In genomic region chr7:73786588-73786987, GRCh38 we compare ENCODE assay signal across 37 cellular contexts. TPM values are rescaled to one million over a fixed set of nuclear protein-coding genes. Genes with fewer than 3 reads are reported as not detected.
"Had no signal": no experiment of that assay in that cellular context is flagged by ENCODE, and none has a peak within 500 bp of the region (broad histone marks: within the 10 kb centered on the region; RNA-seq: fewer than 3 reads in every experiment).

No MANE protein-coding gene starts in this region.

- H3K27me3 ChIP-seq: ascending aorta, cardiac muscle cell, Peyer's patch had no signal

- H3K36me3 ChIP-seq: ascending aorta, cardiac muscle cell, Peyer's patch, WERI-Rb-1 had no signal

- H3K27ac ChIP-seq: ascending aorta, cardiac muscle cell, RWPE1, WERI-Rb-1 had no signal

- ATAC-seq: activated CD8-positive, alpha-beta memory T cell treated with anti-CD3 and anti-CD28 coated beads, Interleukin-2, amount 10 ng/mL, durations not matched to agents 7 days and 5 days; activated T-helper 17 cell treated with anti-CD3 and anti-CD28 coated beads, Interleukin-2, amount 50 U/mL, for 72 hours; PC-3; Right ventricle myocardium inferior; SK-N-SH treated with all-trans-retinoic acid at 6 μM for 48 hours; T-cell had no signal

- H3K4me3 Mint-ChIP-seq: activated CD4-positive, alpha-beta memory T cell treated with anti-CD3 and anti-CD28 coated beads, Interleukin-2, amount 10 ng/mL, durations not matched to agents 7 days and 5 days; activated CD8-positive, alpha-beta memory T cell treated with anti-CD3 and anti-CD28 coated beads, Interleukin-2, amount 10 ng/mL, durations not matched to agents 7 days and 5 days; activated naive CD4-positive, alpha-beta T cell treated with anti-CD3 and anti-CD28 coated beads, Interleukin-2, amount 50 U/mL, for 24 hours; activated naive CD8-positive, alpha-beta T cell treated with anti-CD3 and anti-CD28 coated beads, Interleukin-2, amount 10 ng/mL, durations not matched to agents 7 days and 5 days; activated T-helper 17 cell treated with anti-CD3 and anti-CD28 coated beads, Interleukin-2, amount 50 U/mL, for 72 hours; central memory CD8-positive, alpha-beta T cell; T-cell had no signal

- H3K9me3 ChIP-seq: ascending aorta, Peyer's patch had no signal

- H3K4me1 Mint-ChIP-seq: activated CD4-positive, alpha-beta memory T cell treated with anti-CD3 and anti-CD28 coated beads, Interleukin-2, amount 10 ng/mL, durations not matched to agents 7 days and 5 days; activated CD8-positive, alpha-beta memory T cell treated with anti-CD3 and anti-CD28 coated beads, Interleukin-2, amount 10 ng/mL, durations not matched to agents 7 days and 5 days; activated naive CD4-positive, alpha-beta T cell treated with anti-CD3 and anti-CD28 coated beads, Interleukin-2, amount 50 U/mL, for 24 hours; activated naive CD8-positive, alpha-beta T cell treated with anti-CD3 and anti-CD28 coated beads, Interleukin-2, amount 10 ng/mL, durations not matched to agents 7 days and 5 days; activated T-helper 17 cell treated with anti-CD3 and anti-CD28 coated beads, Interleukin-2, amount 50 U/mL, for 72 hours; central memory CD8-positive, alpha-beta T cell; T-cell had no signal

- H3K27ac Mint-ChIP-seq: activated CD4-positive, alpha-beta memory T cell treated with anti-CD3 and anti-CD28 coated beads, Interleukin-2, amount 10 ng/mL, durations not matched to agents 7 days and 5 days; activated CD8-positive, alpha-beta memory T cell treated with anti-CD3 and anti-CD28 coated beads, Interleukin-2, amount 10 ng/mL, durations not matched to agents 7 days and 5 days; activated naive CD4-positive, alpha-beta T cell treated with anti-CD3 and anti-CD28 coated beads, Interleukin-2, amount 50 U/mL, for 24 hours; activated naive CD8-positive, alpha-beta T cell treated with anti-CD3 and anti-CD28 coated beads, Interleukin-2, amount 10 ng/mL, durations not matched to agents 7 days and 5 days; activated T-helper 17 cell treated with anti-CD3 and anti-CD28 coated beads, Interleukin-2, amount 50 U/mL, for 72 hours; T-cell had no signal

- H3K27me3 Mint-ChIP-seq: activated CD4-positive, alpha-beta memory T cell treated with anti-CD3 and anti-CD28 coated beads, Interleukin-2, amount 10 ng/mL, durations not matched to agents 7 days and 5 days; activated CD8-positive, alpha-beta memory T cell treated with anti-CD3 and anti-CD28 coated beads, Interleukin-2, amount 10 ng/mL, durations not matched to agents 7 days and 5 days; activated T-helper 17 cell treated with anti-CD3 and anti-CD28 coated beads, Interleukin-2, amount 50 U/mL, for 72 hours had no signal

- DNase-seq: activated CD4-positive, alpha-beta memory T cell treated with anti-CD3 and anti-CD28 coated beads, Interleukin-2, amount 10 ng/mL, durations not matched to agents 7 days and 5 days; activated CD4-positive, alpha-beta T cell treated with anti-CD3 and anti-CD28 coated beads for 1 hour; activated CD4-positive, alpha-beta T cell treated with anti-CD3 and anti-CD28 coated beads for 48 hours; activated CD4-positive, CD25-positive, alpha-beta regulatory T cell; activated CD8-positive, alpha-beta memory T cell treated with anti-CD3 and anti-CD28 coated beads for 24 hours; activated CD8-positive, alpha-beta memory T cell treated with anti-CD3 and anti-CD28 coated beads, Interleukin-2, amount 10 ng/mL, durations not matched to agents 7 days and 5 days; activated effector memory CD4-positive, alpha-beta T cell treated with anti-CD3 and anti-CD28 coated beads, Interleukin-2, amount 50 U/mL, for 16 hours; activated naive CD4-positive, alpha-beta T cell treated with Interleukin-2 at 50 U/mL for 16 hours; activated naive CD8-positive, alpha-beta T cell treated with anti-CD3 and anti-CD28 coated beads, Interleukin-2, amount 10 ng/mL, durations not matched to agents 7 days and 5 days; activated T-cell treated with anti-CD3 and anti-CD28 coated beads, Interleukin-2, amount 50 U/mL, for 48 hours; amygdala; Karpas-422; KBM-7; MM.1S; MV-4-11; NCI-H1092; NCI-H1436 treated with DMSO at 0.1 percent for 48 hours; NCI-H1694 treated with DMSO at 0.1 percent for 48 hours; NCI-H2029; NCI-H345; NCI-H524 treated with DMSO at 0.1 percent for 48 hours; PC-3; SIG-M5; T-cell; T-helper 2 cell; T-helper 9 cell; WERI-Rb-1 had no signal

- H3K36me3 Mint-ChIP-seq: activated CD8-positive, alpha-beta memory T cell treated with anti-CD3 and anti-CD28 coated beads, Interleukin-2, amount 10 ng/mL, durations not matched to agents 7 days and 5 days; activated naive CD4-positive, alpha-beta T cell treated with anti-CD3 and anti-CD28 coated beads, Interleukin-2, amount 50 U/mL, for 24 hours; activated naive CD8-positive, alpha-beta T cell treated with anti-CD3 and anti-CD28 coated beads, Interleukin-2, amount 10 ng/mL, durations not matched to agents 7 days and 5 days; T-cell had no signal

- H3K4me3 ChIP-seq: ascending aorta, cardiac muscle cell, Peyer's patch had no signal

- H3K4me1 ChIP-seq: ascending aorta had no signal

- H3K9me3 Mint-ChIP-seq: activated CD4-positive, alpha-beta memory T cell treated with anti-CD3 and anti-CD28 coated beads, Interleukin-2, amount 10 ng/mL, durations not matched to agents 7 days and 5 days; activated naive CD4-positive, alpha-beta T cell treated with anti-CD3 and anti-CD28 coated beads, Interleukin-2, amount 50 U/mL, for 24 hours; activated naive CD8-positive, alpha-beta T cell treated with anti-CD3 and anti-CD28 coated beads, Interleukin-2, amount 10 ng/mL, durations not matched to agents 7 days and 5 days; activated T-helper 17 cell treated with anti-CD3 and anti-CD28 coated beads, Interleukin-2, amount 50 U/mL, for 72 hours; central memory CD8-positive, alpha-beta T cell had no signal

RNA-seq across cellular contexts. Expression of gene CLDN3, which starts 16.5 kb away (rescaled TPM):
- total RNA-seq: activated CD4-positive, alpha-beta memory T cell treated with anti-CD3 and anti-CD28 coated beads, Interleukin-2, amount 10 ng/mL, durations not matched to agents 7 days and 5 days; activated CD8-positive, alpha-beta memory T cell treated with anti-CD3 and anti-CD28 coated beads, Interleukin-2, amount 10 ng/mL, durations not matched to agents 7 days and 5 days; activated naive CD8-positive, alpha-beta T cell treated with anti-CD3 and anti-CD28 coated beads, Interleukin-2, amount 10 ng/mL, durations not matched to agents 7 days and 5 days; activated T-helper 17 cell treated with anti-CD3 and anti-CD28 coated beads, Interleukin-2, amount 50 U/mL, for 72 hours; ascending aorta; Right ventricle myocardium inferior; SK-MEL-5 had no signal

RNA-seq across cellular contexts. Expression of gene CLDN4, which starts 44.2 kb away (rescaled TPM):
- total RNA-seq: Right ventricle myocardium inferior, SK-MEL-5 had no signal

RNA-seq across cellular contexts. Expression of gene METTL27, which starts 55.7 kb away (rescaled TPM):
- total RNA-seq: ascending aorta had no signal
